8 cellular contexts compared by ENCODE assay signal in genomic region chr1:110034451-110035235, GRCh38. TPM values are rescaled to one million over a fixed set of nuclear protein-coding genes. Genes with fewer than 3 reads are reported as not detected.
DNase-seq lines count a peak whose midpoint lies in the region; ATAC-seq and TF ChIP-seq lines count a peak whose summit lies in the region.

A gene with protein sequence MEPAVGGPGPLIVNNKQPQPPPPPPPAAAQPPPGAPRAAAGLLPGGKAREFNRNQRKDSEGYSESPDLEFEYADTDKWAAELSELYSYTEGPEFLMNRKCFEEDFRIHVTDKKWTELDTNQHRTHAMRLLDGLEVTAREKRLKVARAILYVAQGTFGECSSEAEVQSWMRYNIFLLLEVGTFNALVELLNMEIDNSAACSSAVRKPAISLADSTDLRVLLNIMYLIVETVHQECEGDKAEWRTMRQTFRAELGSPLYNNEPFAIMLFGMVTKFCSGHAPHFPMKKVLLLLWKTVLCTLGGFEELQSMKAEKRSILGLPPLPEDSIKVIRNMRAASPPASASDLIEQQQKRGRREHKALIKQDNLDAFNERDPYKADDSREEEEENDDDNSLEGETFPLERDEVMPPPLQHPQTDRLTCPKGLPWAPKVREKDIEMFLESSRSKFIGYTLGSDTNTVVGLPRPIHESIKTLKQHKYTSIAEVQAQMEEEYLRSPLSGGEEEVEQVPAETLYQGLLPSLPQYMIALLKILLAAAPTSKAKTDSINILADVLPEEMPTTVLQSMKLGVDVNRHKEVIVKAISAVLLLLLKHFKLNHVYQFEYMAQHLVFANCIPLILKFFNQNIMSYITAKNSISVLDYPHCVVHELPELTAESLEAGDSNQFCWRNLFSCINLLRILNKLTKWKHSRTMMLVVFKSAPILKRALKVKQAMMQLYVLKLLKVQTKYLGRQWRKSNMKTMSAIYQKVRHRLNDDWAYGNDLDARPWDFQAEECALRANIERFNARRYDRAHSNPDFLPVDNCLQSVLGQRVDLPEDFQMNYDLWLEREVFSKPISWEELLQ (plus strand): TSS chr1:110034624. CDS start chr1:110034638, 14 bp downstream.

- H3K9me3 ChIP-seq in HEK293 (ENCODE audit: control insufficient read depth, insufficient read depth, low read depth, low read length) (no peaks in the 10 kb centered on the region), gastroesophageal sphincter (no peaks in the 10 kb centered on the region)

- H3K27me3 ChIP-seq in gastroesophageal sphincter: no peaks in the 10 kb centered on the region

- WGBS in gastroesophageal sphincter (ENCODE audit: low coverage in 1 of 2), 2 donors: 0% methylated on average over 3 to 10 of the region's 66 CpGs

- POLR2A ChIA-PET in HEK293 (lab: Yijun Ruan, JAX): interaction anchor here (0.5 to 1.9 kb wide), 9 partner anchors 9 to 549 kb away, joined by 3 to 13 read pairs (median 6); partner anchors contain the start of genes AHCYL1 and RBM15

- H3K4me3 ChIP-seq in HEK293 (ENCODE audit: low read depth, low read length) (peak within 1 kb of the TSS; percentile 80), gastroesophageal sphincter (peak within 1 kb of the TSS; percentile 78 to 97)

- in situ Hi-C loops in SK-MEL-5 (cut with HindIII; ENCODE audit: low pct_unique_long_range_greater_than_20kb, low sequenced_read_pairs): no loop called here

- peak; percentile 98 for ATAC-seq in gastroesophageal sphincter

- CTCF ChIA-PET in HEK293 (lab: Yijun Ruan, JAX): interaction anchor here (0.5 to 4.5 kb wide), 10 partner anchors 11 to 404 kb away, joined by 3 to 34 read pairs (median 4); partner anchors contain the start of gene AHCYL1

- peak in 1 of 2 donors; percentile 55 for TF ChIP-seq POLR2A in gastroesophageal sphincter (IDR thresholded peaks at IDR 0.05)

- peaks cover 0 to 29% of the 10 kb centered on the region in 2 experiments; a peak in 2 of 3 replicates for H3K36me3 ChIP-seq in HEK293 (ENCODE audit: control insufficient read depth in 2 of 2, insufficient read depth in 1 of 2, low read length in 2 of 2)
- H3K36me3 ChIP-seq in gastroesophageal sphincter: peaks cover 0 to 30% of the 10 kb centered on the region in 2 donors

- no peak for TF ChIP-seq EP300 in gastroesophageal sphincter (IDR thresholded peaks at IDR 0.05)

- H3K27ac ChIP-seq in HEK293 (ENCODE audit: extremely low read depth, low read depth, low read length) (peak within 1 kb of the TSS; percentile 76), gastroesophageal sphincter (peak within 1 kb of the TSS; percentile 69 to 95 (median 90))

- H3K4me1 ChIP-seq in HEK293 (ENCODE audit: control insufficient read depth, insufficient read depth, low read length) (peaks cover 4% of the 10 kb centered on the region; the same call in 1 of the 2 replicates), gastroesophageal sphincter (peaks cover 0 to 37% (median 0%) of the 10 kb centered on the region in 3 donors)

- DNase-seq in GDM1 (lab: John Stamatoyannopoulos, UW) (peak; percentile 91), MV-4-11 (lab: John Stamatoyannopoulos, UW) (peak; percentile 98), SK-MEL-5 (ENCODE audit: low read depth, low spot score) (peak; percentile 95), non-pigmented ciliary epithelial cell (ENCODE audit: low read depth) (peak; percentile 85), superior temporal gyrus (ENCODE audit: extremely low spot score) (peak; percentile 97)
- DNase-seq in activated naive CD4-positive, alpha-beta T cell treated with Interleukin-2 at 50 U/mL for 16 hours: peak; percentile 91

- no peak for TF ChIP-seq CTCF in HEK293 (tag by site-specific recombination; IDR thresholded peaks at IDR 0.05)
- no peak for TF ChIP-seq CTCF in gastroesophageal sphincter (IDR thresholded peaks at IDR 0.05)

TF ChIP-seq in HEK293, 187 proteins besides CTCF, POLR2A, EP300 and RAD21 (continues in another document):
- TF ChIP-seq ZNF335 (tag by site-specific recombination; conservative IDR thresholded peaks at IDR 0.05): no peak; the same call in 1 of the 2 replicates
- no peak for TF ChIP-seq ZNF664 (tag by site-specific recombination; IDR thresholded peaks at IDR 0.05)
- no peak; the same call in 1 of the 2 replicates for TF ChIP-seq ZFP37 (tag by site-specific recombination; IDR thresholded peaks at IDR 0.05)
- peak; percentile 82 for TF ChIP-seq ZNF223 (tag by site-specific recombination; IDR thresholded peaks at IDR 0.05)
- no peak for TF ChIP-seq MYNN (tag by site-specific recombination; IDR thresholded peaks at IDR 0.05; ENCODE audit: borderline replicate concordance)
- no peak for TF ChIP-seq ZNF558 (tag by site-specific recombination; IDR thresholded peaks at IDR 0.05)
- no peak for TF ChIP-seq ZNF302 (tag by site-specific recombination; IDR thresholded peaks at IDR 0.05; ENCODE audit: low read depth)
- TF ChIP-seq KLF16 (tag by site-specific recombination; IDR thresholded peaks at IDR 0.05): peak; percentile 76; the same call in 1 of the 2 replicates
- TF ChIP-seq ZXDB (tag by site-specific recombination; IDR thresholded peaks at IDR 0.05): peak; percentile 86; the same call in 1 of the 2 replicates
- TF ChIP-seq ZBTB48 (tag by site-specific recombination; IDR thresholded peaks at IDR 0.05): peak; percentile 59
- 0 out of 2 replicates have a peak, but pooled peaks have one; percentile 10 for TF ChIP-seq MZF1 (tag by site-specific recombination; IDR thresholded peaks at IDR 0.05; ENCODE audit: borderline replicate concordance)
- peak; percentile 59 for TF ChIP-seq SP7 (tag by site-specific recombination; IDR thresholded peaks at IDR 0.05)
- TF ChIP-seq, protein P1, sequence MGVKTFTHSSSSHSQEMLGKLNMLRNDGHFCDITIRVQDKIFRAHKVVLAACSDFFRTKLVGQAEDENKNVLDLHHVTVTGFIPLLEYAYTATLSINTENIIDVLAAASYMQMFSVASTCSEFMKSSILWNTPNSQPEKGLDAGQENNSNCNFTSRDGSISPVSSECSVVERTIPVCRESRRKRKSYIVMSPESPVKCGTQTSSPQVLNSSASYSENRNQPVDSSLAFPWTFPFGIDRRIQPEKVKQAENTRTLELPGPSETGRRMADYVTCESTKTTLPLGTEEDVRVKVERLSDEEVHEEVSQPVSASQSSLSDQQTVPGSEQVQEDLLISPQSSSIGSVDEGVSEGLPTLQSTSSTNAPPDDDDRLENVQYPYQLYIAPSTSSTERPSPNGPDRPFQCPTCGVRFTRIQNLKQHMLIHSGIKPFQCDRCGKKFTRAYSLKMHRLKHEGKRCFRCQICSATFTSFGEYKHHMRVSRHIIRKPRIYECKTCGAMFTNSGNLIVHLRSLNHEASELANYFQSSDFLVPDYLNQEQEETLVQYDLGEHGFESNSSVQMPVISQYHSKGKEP (tag by site-specific recombination; IDR thresholded peaks at IDR 0.05): peak; percentile 55; the same call in 1 of the 2 replicates
- no peak for TF ChIP-seq ZNF112 (tag by site-specific recombination; IDR thresholded peaks at IDR 0.05)
- no peak for TF ChIP-seq ZNF16 (tag by site-specific recombination; IDR thresholded peaks at IDR 0.05; ENCODE audit: low read depth)
- TF ChIP-seq ZNF366 (tag by site-specific recombination; conservative IDR thresholded peaks at IDR 0.05): no peak
- TF ChIP-seq ZFP69B (tag by site-specific recombination; IDR thresholded peaks at IDR 0.05): peak; percentile 14; the same call in 1 of the 2 replicates
- no peak for TF ChIP-seq ZNF830 (tag by site-specific recombination; IDR thresholded peaks at IDR 0.05; ENCODE audit: low read depth)
- TF ChIP-seq ZNF184 (tag by site-specific recombination; IDR thresholded peaks at IDR 0.05): no peak
- TF ChIP-seq ZSCAN18 (tag by site-specific recombination; IDR thresholded peaks at IDR 0.05): no peak
- TF ChIP-seq HOXD13 (CRISPR knock-in tag; IDR thresholded peaks at IDR 0.05; ENCODE audit: borderline replicate concordance): no peak
- TF ChIP-seq ZNF175 (tag by site-specific recombination; IDR thresholded peaks at IDR 0.05): no peak
- no peak for TF ChIP-seq ZNF600 (tag by site-specific recombination; IDR thresholded peaks at IDR 0.05)
- TF ChIP-seq ZNF140 (tag by site-specific recombination; IDR thresholded peaks at IDR 0.05): no peak
- TF ChIP-seq KLF7 (tag by site-specific recombination; IDR thresholded peaks at IDR 0.05; ENCODE audit: borderline replicate concordance): no peak
- peak; percentile 85 for TF ChIP-seq SCRT2 (tag by site-specific recombination; IDR thresholded peaks at IDR 0.05)
- no peak for TF ChIP-seq RBAK (tag by site-specific recombination; IDR thresholded peaks at IDR 0.05)

RNA-seq across cellular contexts. Expression of the gene that starts here (rescaled TPM):
- 33.1 and 35.5 TPM in 2 replicates for total RNA-seq in SK-MEL-5 (2014; rRNA removed; shearing (Covaris generic))
- polyA plus RNA-seq in SK-MEL-5 (2015; cell fraction: cytosol; rRNA removed): 19.1 and 26.3 TPM in 2 replicates
- 69.9 and 86.4 TPM in 2 replicates for polyA plus RNA-seq in SK-MEL-5 (2015; cell fraction: nucleus; rRNA removed)
- 10 to 100 TPM; 29.3 to 46.9 (median 35.9) TPM for total RNA-seq in gastroesophageal sphincter

Comparison
In these comparisons a context has a peak if more than half of its experiments do, and no peak if none do; other contexts are left out.
1. Peak in every context shown above with its lines: DNase-seq, ATAC-seq, H3K4me3 ChIP-seq and H3K27ac ChIP-seq.